Comparison of ENCODE assay signal across 22 cellular contexts in genomic region chr7:101903505-101903849, GRCh38.
A peak's percentile ranks its signal among the peaks of the same experiment; 100 is the strongest.
DNase-seq lines count a peak whose midpoint lies in the region; ATAC-seq and TF ChIP-seq lines count a peak whose summit lies in the region.
"Had no signal": no experiment of that assay in that cellular context is flagged by ENCODE, and none has a peak within 500 bp of the region (broad histone marks: within the 10 kb centered on the region; RNA-seq: fewer than 3 reads in every experiment).

No MANE protein-coding gene starts in this region.

- no peak for TF ChIP-seq POLR2A in esophagus muscularis mucosa (IDR thresholded peaks at IDR 0.05; ENCODE audit: low read depth)

- peaks cover 20 to 26% of the 10 kb centered on the region in 2 donors for H3K4me1 Mint-ChIP-seq in natural killer cell treated with Interleukin-12 subunit alpha and Interleukin-12 subunit beta and Interleukin-15 and Interleukin-18, amount 100 ng/mL, for 72 hours (ENCODE audit: low read depth in 2 of 2)
- H3K4me1 Mint-ChIP-seq in natural killer cell (peaks cover 25 to 48% of the 10 kb centered on the region in 2 donors), nephron progenitor cell (peaks cover 20% of the 10 kb centered on the region)

- H3K27me3 ChIP-seq in ascending aorta (no peaks in the 10 kb centered on the region), right cardiac atrium (ENCODE audit: control insufficient read depth, insufficient read depth) (no peaks in the 10 kb centered on the region), esophagus muscularis mucosa (no peaks in the 10 kb centered on the region)
- H3K27me3 ChIP-seq: BLaER1 treated with 17β-estradiol and CSF1 and Interleukin-3, amounts not matched to agents 10 nM and 100 nM; SJSA1 had no signal

- H3K27ac Mint-ChIP-seq in natural killer cell treated with Interleukin-12 subunit alpha and Interleukin-12 subunit beta and Interleukin-15 and Interleukin-18, amount 100 ng/mL, for 72 hours = no peak overlapping the region
- H3K27ac Mint-ChIP-seq in natural killer cell = peak overlapping the region in 1 of 2 donors; percentile 50
- H3K27ac Mint-ChIP-seq in nephron progenitor cell = peak overlapping the region; percentile 33
- H3K27ac Mint-ChIP-seq: IgD-negative memory B cell had no signal

- peaks cover 9 to 38% of the 10 kb centered on the region in 2 donors for H3K4me1 ChIP-seq in ascending aorta
- peaks cover 5% of the 10 kb centered on the region for H3K4me1 ChIP-seq in right cardiac atrium (ENCODE audit: control insufficient read depth, insufficient read depth, low read length)
- peaks cover 24 to 39% (median 36%) of the 10 kb centered on the region in 4 donors for H3K4me1 ChIP-seq in esophagus muscularis mucosa

- no peaks in the 10 kb centered on the region for H3K9me3 ChIP-seq in ascending aorta
- H3K9me3 ChIP-seq in right cardiac atrium (ENCODE audit: control insufficient read depth, low read length) = no peaks in the 10 kb centered on the region
- H3K9me3 ChIP-seq in esophagus muscularis mucosa = no peaks in the 10 kb centered on the region
- H3K9me3 ChIP-seq: BLaER1 treated with 17β-estradiol and CSF1 and Interleukin-3, amounts not matched to agents 10 nM and 100 nM; SJSA1 had no signal

- H3K27me3 Mint-ChIP-seq in natural killer cell treated with Interleukin-12 subunit alpha and Interleukin-12 subunit beta and Interleukin-15 and Interleukin-18, amount 100 ng/mL, for 72 hours = no peaks in the 10 kb centered on the region
- H3K27me3 Mint-ChIP-seq in natural killer cell (ENCODE audit: low read depth in 2 of 2) = no peaks in the 10 kb centered on the region
- no peaks in the 10 kb centered on the region for H3K27me3 Mint-ChIP-seq in nephron progenitor cell (ENCODE audit: low read depth, poor library complexity)
- H3K27me3 Mint-ChIP-seq: IgD-negative memory B cell had no signal

- no peak for TF ChIP-seq EP300 in esophagus muscularis mucosa (IDR thresholded peaks at IDR 0.05)

- ATAC-seq in natural killer cell treated with Interleukin-12 subunit alpha and Interleukin-12 subunit beta and Interleukin-15 and Interleukin-18, amount 100 ng/mL, for 72 hours = no peak
- ATAC-seq in natural killer cell = no peak
- no peak for ATAC-seq in right cardiac atrium
- ATAC-seq in GM18858 (IDR thresholded peaks at IDR 0.05; ENCODE audit: unreplicated experiment) = no peak
- ATAC-seq in GM21619 (IDR thresholded peaks at IDR 0.05; ENCODE audit: unreplicated experiment) = no peak
- ATAC-seq: Right ventricle myocardium inferior had no signal

- intact Hi-C loops in natural killer cell (cut with micrococcal nuclease) (no loop called here), ascending aorta (cut with DNase I) (no loop called here), right cardiac atrium (cut with DNase I) (no loop called here), esophagus muscularis mucosa (cut with DNase I) (no loop called here)

- no peaks in the 10 kb centered on the region for H3K9me3 Mint-ChIP-seq in natural killer cell treated with Interleukin-12 subunit alpha and Interleukin-12 subunit beta and Interleukin-15 and Interleukin-18, amount 100 ng/mL, for 72 hours
- no peaks in the 10 kb centered on the region for H3K9me3 Mint-ChIP-seq in natural killer cell
- no peaks in the 10 kb centered on the region for H3K9me3 Mint-ChIP-seq in nephron progenitor cell
- H3K9me3 Mint-ChIP-seq: IgD-negative memory B cell had no signal

- 92% methylated on average over 13 of the region's 13 CpGs for WGBS in right cardiac atrium
- WGBS in esophagus muscularis mucosa = 95% methylated on average over 13 of the region's 13 CpGs

- H3K36me3 ChIP-seq in ascending aorta (no peaks in the 10 kb centered on the region), esophagus muscularis mucosa (no peaks in the 10 kb centered on the region)
- H3K36me3 ChIP-seq: SJSA1 had no signal

- H3K4me3 Mint-ChIP-seq in natural killer cell treated with Interleukin-12 subunit alpha and Interleukin-12 subunit beta and Interleukin-15 and Interleukin-18, amount 100 ng/mL, for 72 hours = no peak overlapping the region
- no peak overlapping the region for H3K4me3 Mint-ChIP-seq in natural killer cell
- H3K4me3 Mint-ChIP-seq in nephron progenitor cell = no peak overlapping the region

- no peak for TF ChIP-seq CTCF in natural killer cell (IDR thresholded peaks at IDR 0.05)
- TF ChIP-seq CTCF in ascending aorta (IDR thresholded peaks at IDR 0.05) = no peak
- no peak for TF ChIP-seq CTCF in nephron progenitor cell (IDR thresholded peaks at IDR 0.05)
- TF ChIP-seq CTCF in esophagus muscularis mucosa (IDR thresholded peaks at IDR 0.05) = no peak

- H3K36me3 Mint-ChIP-seq in natural killer cell treated with Interleukin-12 subunit alpha and Interleukin-12 subunit beta and Interleukin-15 and Interleukin-18, amount 100 ng/mL, for 72 hours = no peaks in the 10 kb centered on the region
- H3K36me3 Mint-ChIP-seq in natural killer cell (no peaks in the 10 kb centered on the region), nephron progenitor cell (ENCODE audit: low read depth) (peaks cover 8% of the 10 kb centered on the region)

- peak overlapping the region; percentile 3 to 67 for H3K27ac ChIP-seq in ascending aorta
- no peak overlapping the region for H3K27ac ChIP-seq in right cardiac atrium (ENCODE audit: low read length)
- no peak overlapping the region for H3K27ac ChIP-seq in esophagus muscularis mucosa (replicated peaks in 1 of 4)
- H3K27ac ChIP-seq: 22Rv1; BLaER1 treated with 17β-estradiol and CSF1 and Interleukin-3, amounts not matched to agents 10 nM and 100 nM; SJSA1 had no signal

- no peak overlapping the region for H3K4me3 ChIP-seq in ascending aorta
- H3K4me3 ChIP-seq in right cardiac atrium (ENCODE audit: low read length) = no peak overlapping the region
- H3K4me3 ChIP-seq in esophagus muscularis mucosa = no peak overlapping the region
- H3K4me3 ChIP-seq: BLaER1 treated with 17β-estradiol and CSF1 and Interleukin-3, amounts not matched to agents 10 nM and 100 nM; SJSA1 had no signal

- DNase-seq in natural killer cell treated with Interleukin-12 subunit alpha and Interleukin-12 subunit beta and Interleukin-15 and Interleukin-18, amount 100 ng/mL, for 72 hours (ENCODE audit: low spot score) = peak; percentile 15
- DNase-seq in natural killer cell = no peak
- DNase-seq in ascending aorta (ENCODE audit: low spot score in 2 of 2) = no peak
- DNase-seq in nephron progenitor cell = no peak
- DNase-seq in right cardiac atrium = no peak
- DNase-seq in esophagus muscularis mucosa (ENCODE audit: extremely low spot score) = no peak
- DNase-seq: DMS 273 treated with DMSO at 0.1 percent for 48 hours, DND-41, Kasumi-1, NCI-H1417, NCI-H1694 treated with DMSO at 0.1 percent for 48 hours, NCI-H2081 treated with DMSO at 0.1 percent for 48 hours, NCI-H2171 treated with DMSO at 0.1 percent for 48 hours, NCI-H524 treated with DMSO at 0.1 percent for 48 hours, NCI-H82 had no signal

Comparison
In these comparisons a context has a peak if more than half of its experiments do, and no peak if none do; other contexts are left out.
1. H3K27ac ChIP-seq: peak in ascending aorta (2 of 2); none in right cardiac atrium (single experiment) and esophagus muscularis mucosa (0 of 4).